8 cellular contexts compared by ENCODE assay signal in the genomic region with DNA sequence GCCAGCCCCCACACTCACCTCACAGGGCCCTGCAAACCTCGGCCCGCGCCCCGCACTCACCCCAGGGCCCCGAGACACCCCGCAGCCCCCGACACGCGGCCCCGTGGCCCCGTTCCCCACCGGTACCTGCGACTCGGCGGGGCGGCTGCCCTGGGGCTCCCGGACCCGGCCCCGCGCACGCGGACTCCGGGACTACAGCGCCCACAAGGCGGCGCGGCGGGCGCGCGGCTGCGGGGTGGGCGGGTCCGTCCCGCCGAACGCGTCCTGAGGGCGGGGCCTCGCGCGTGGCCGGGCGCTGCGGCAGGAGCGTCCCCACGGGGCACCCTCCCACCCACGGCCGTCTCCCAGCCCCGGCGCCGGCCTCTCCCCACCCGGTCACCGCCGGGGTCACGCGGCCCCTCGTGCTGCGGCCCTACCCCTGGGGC. TPM values are rescaled to one million over a fixed set of nuclear protein-coding genes. Genes with fewer than 3 reads are reported as not detected.
DNase-seq lines count a peak whose midpoint lies in the region; ATAC-seq and TF ChIP-seq lines count a peak whose summit lies in the region.

A gene (minus strand): TSS at position 199 of the 425 bp plus-strand sequence. CDS start 4,481 bp downstream, outside the sequence.

- no peak within 1 kb of the TSS for H2BK15ac ChIP-seq in mesenchymal stem cell (ENCODE audit: low read depth, poor library complexity, severe bottlenecking)

- H3K4me1 ChIP-seq in mesenchymal stem cell (ENCODE audit: control insufficient read depth, insufficient read depth, low read depth, low read length), result peaks cover 20% of the 10 kb centered on the region

- H2BK5ac ChIP-seq in mesenchymal stem cell (ENCODE audit: low read depth, low read length, poor library complexity, severe bottlenecking), result no peak within 1 kb of the TSS

- no peaks in the 10 kb centered on the region for H3K9me3 Mint-ChIP-seq in activated CD4-positive, alpha-beta memory T cell treated with anti-CD3 and anti-CD28 coated beads for 36 hours
- H3K9me3 Mint-ChIP-seq in effector memory CD8-positive, alpha-beta T cell, result no peaks in the 10 kb centered on the region

- peak within 1 kb of the TSS in 1 of 2 experiments; percentile 21 for H2BK12ac ChIP-seq in mesenchymal stem cell (ENCODE audit: low read length in 2 of 2)

- peak within 1 kb of the TSS; percentile 44 for H4K91ac ChIP-seq in mesenchymal stem cell (ENCODE audit: low read length)

- H4K8ac ChIP-seq in mesenchymal stem cell (ENCODE audit: low read length), result peak within 1 kb of the TSS; percentile 82

- peaks cover 0 to 8% of the 10 kb centered on the region in 2 experiments for H3K27me3 ChIP-seq in mesenchymal stem cell (ENCODE audit: control insufficient read depth in 1 of 2, insufficient read depth in 1 of 2, low read length in 2 of 2)

- H3K4me3 ChIP-seq in GM12865 (ENCODE audit: low read depth, low read length) (peak within 1 kb of the TSS; percentile 97), HFF-Myc (replicated peaks; ENCODE audit: low read depth, low read length) (peak within 1 kb of the TSS; percentile 77), mesenchymal stem cell (ENCODE audit: insufficient read depth in 1 of 2, low read depth in 1 of 2, low read length in 2 of 2) (peak within 1 kb of the TSS; percentile 75 to 78)

- peaks cover 0 to 11% of the 10 kb centered on the region in 2 experiments for H3K36me3 ChIP-seq in mesenchymal stem cell (ENCODE audit: control insufficient read depth in 1 of 2, insufficient read depth in 2 of 2, low read depth in 1 of 2, low read length in 2 of 2)

- H3K9ac ChIP-seq in mesenchymal stem cell (ENCODE audit: low read length), result peak within 1 kb of the TSS; percentile 65

- H3K79me1 ChIP-seq in mesenchymal stem cell (replicated peaks; ENCODE audit: low read length, poor library complexity, severe bottlenecking), result peaks cover 18% of the 10 kb centered on the region

- peak within 1 kb of the TSS; percentile 0 to 37 for H3K4ac ChIP-seq in mesenchymal stem cell (ENCODE audit: low read depth in 1 of 2, low read length in 2 of 2)

- H3K18ac ChIP-seq in mesenchymal stem cell (ENCODE audit: low read depth in 1 of 2, low read length in 2 of 2), result peak within 1 kb of the TSS; percentile 61 to 72

- CTCF ChIA-PET in activated CD4-positive, alpha-beta memory T cell treated with anti-CD3 and anti-CD28 coated beads for 36 hours (lab: Charles Lee), result no interaction called here

- H3K27ac Mint-ChIP-seq in activated CD4-positive, alpha-beta memory T cell treated with anti-CD3 and anti-CD28 coated beads for 36 hours, result peak within 1 kb of the TSS; percentile 64
- H3K27ac Mint-ChIP-seq in effector memory CD8-positive, alpha-beta T cell, result peak within 1 kb of the TSS in 1 of 2 donors; percentile 74

- H3K27ac ChIP-seq in mesenchymal stem cell (ENCODE audit: low read length, poor library complexity, severe bottlenecking), result no peak within 1 kb of the TSS

- ATAC-seq in effector memory CD8-positive, alpha-beta T cell (replicated peaks), result peak; percentile 84
- ATAC-seq in GM18861 (IDR thresholded peaks at IDR 0.05; ENCODE audit: unreplicated experiment), result no peak

- H3K4me3 Mint-ChIP-seq in activated CD4-positive, alpha-beta memory T cell treated with anti-CD3 and anti-CD28 coated beads for 36 hours, result peak within 1 kb of the TSS; percentile 72
- H3K4me3 Mint-ChIP-seq in effector memory CD8-positive, alpha-beta T cell, result peak within 1 kb of the TSS; percentile 67 to 73

- intact Hi-C loops in activated CD4-positive, alpha-beta memory T cell treated with anti-CD3 and anti-CD28 coated beads for 36 hours (cut with micrococcal nuclease), result no loop called here

- no peaks in the 10 kb centered on the region for H3K9me3 ChIP-seq in mesenchymal stem cell (ENCODE audit: control insufficient read depth, low read length)

- peaks cover 23% of the 10 kb centered on the region for H3K4me1 Mint-ChIP-seq in activated CD4-positive, alpha-beta memory T cell treated with anti-CD3 and anti-CD28 coated beads for 36 hours (ENCODE audit: low read depth)
- H3K4me1 Mint-ChIP-seq in effector memory CD8-positive, alpha-beta T cell (ENCODE audit: low read depth in 2 of 2), result peaks cover 0 to 4% of the 10 kb centered on the region in 2 donors

- under 1% methylated on average over 49 of the region's 59 CpGs for WGBS in mesenchymal stem cell

- H3K23ac ChIP-seq in mesenchymal stem cell (ENCODE audit: low read length in 2 of 2), result peak within 1 kb of the TSS in 1 of 2 experiments; percentile 38

- no peaks in the 10 kb centered on the region for H3K27me3 Mint-ChIP-seq in activated CD4-positive, alpha-beta memory T cell treated with anti-CD3 and anti-CD28 coated beads for 36 hours
- H3K27me3 Mint-ChIP-seq in effector memory CD8-positive, alpha-beta T cell, result no peaks in the 10 kb centered on the region

- peak within 1 kb of the TSS; percentile 75 for H2BK120ac ChIP-seq in mesenchymal stem cell (ENCODE audit: low read depth, low read length)

- TF ChIP-seq CTCF in GM12865 (IDR thresholded peaks at IDR 0.05; ENCODE audit: insufficient read depth, low read depth, low read length, missing control alignments), result peak; percentile 39
- TF ChIP-seq CTCF in HFF-Myc (IDR thresholded peaks at IDR 0.05; ENCODE audit: low read depth, low read length, missing control alignments), result peak; percentile 10

- H3K14ac ChIP-seq in mesenchymal stem cell (ENCODE audit: low read length in 2 of 2), result peak within 1 kb of the TSS in 1 of 2 experiments; percentile 55

- DNase-seq in GM12865 (ENCODE audit: low read depth), result peak; percentile 82
- no peak for DNase-seq in HFF-Myc (ENCODE audit: extremely low read depth, low read depth)
- peak; percentile 17 for DNase-seq in NCI-H2196 treated with DMSO at 0.1 percent for 48 hours (lab: John Stamatoyannopoulos, UW; ENCODE audit: unreplicated experiment)
- peak; percentile 76 for DNase-seq in activated CD4-positive, alpha-beta memory T cell treated with anti-CD3 and anti-CD28 coated beads for 36 hours
- peak; percentile 64 to 71 (median 65) for DNase-seq in effector memory CD8-positive, alpha-beta T cell
- DNase-seq in mesenchymal stem cell, result peak; percentile 45
- peak; percentile 50 to 62 for DNase-seq in stimulated activated CD8-positive, alpha-beta memory T cell treated with anti-CD3 and anti-CD28 coated beads, Interleukin-15, amount 100 ng/mL, for 4 hours (ENCODE audit: low read depth in 2 of 2)

- H3K36me3 Mint-ChIP-seq in activated CD4-positive, alpha-beta memory T cell treated with anti-CD3 and anti-CD28 coated beads for 36 hours, result peaks cover 2% of the 10 kb centered on the region
- no peaks in the 10 kb centered on the region for H3K36me3 Mint-ChIP-seq in effector memory CD8-positive, alpha-beta T cell (ENCODE audit: insufficient read depth)

- POLR2A ChIA-PET in activated CD4-positive, alpha-beta memory T cell treated with anti-CD3 and anti-CD28 coated beads for 36 hours (lab: Charles Lee), result no interaction called here

- H2AK5ac ChIP-seq in mesenchymal stem cell (ENCODE audit: low read length, severe bottlenecking), result peak within 1 kb of the TSS; percentile 37

- peak within 1 kb of the TSS; percentile 39 for H2AFZ ChIP-seq in mesenchymal stem cell (ENCODE audit: low read depth, low read length)

- H3K4me2 ChIP-seq in mesenchymal stem cell (ENCODE audit: low read length, poor library complexity, severe bottlenecking), result peak within 1 kb of the TSS; percentile 91

RNA-seq across cellular contexts. Expression of the gene that starts here (rescaled TPM):
- 10 to 100 TPM; 29.2 to 30.3 TPM for total RNA-seq in activated CD4-positive, alpha-beta memory T cell treated with anti-CD3 and anti-CD28 coated beads for 36 hours
- 7.5 TPM for polyA plus RNA-seq in mesenchymal stem cell (2013, experiment 1 of 2)
- 6.8 TPM for polyA plus RNA-seq in mesenchymal stem cell (2013, experiment 2 of 2)
